ENCODE assay signal across 1 cellular context in genomic region chr4:166104623-166105022, GRCh38.
TF ChIP-seq lines count a peak whose summit lies in the region.

No MANE protein-coding gene starts in this region.

TF ChIP-seq in HepG2, 621 proteins besides CTCF, POLR2A, EP300 and RAD21 (continued from another document):
- TF ChIP-seq, protein P1, sequence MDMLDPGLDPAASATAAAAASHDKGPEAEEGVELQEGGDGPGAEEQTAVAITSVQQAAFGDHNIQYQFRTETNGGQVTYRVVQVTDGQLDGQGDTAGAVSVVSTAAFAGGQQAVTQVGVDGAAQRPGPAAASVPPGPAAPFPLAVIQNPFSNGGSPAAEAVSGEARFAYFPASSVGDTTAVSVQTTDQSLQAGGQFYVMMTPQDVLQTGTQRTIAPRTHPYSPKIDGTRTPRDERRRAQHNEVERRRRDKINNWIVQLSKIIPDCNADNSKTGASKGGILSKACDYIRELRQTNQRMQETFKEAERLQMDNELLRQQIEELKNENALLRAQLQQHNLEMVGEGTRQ (IDR thresholded peaks at IDR 0.05; ENCODE audit: low read depth, low read length): peak; percentile 33; the same call in 1 of the 2 replicates
- TF ChIP-seq, protein P1 (CRISPR knock-in tag; IDR thresholded peaks at IDR 0.05; ENCODE audit: borderline replicate concordance): no peak
- no peak for TF ChIP-seq WIZ (CRISPR knock-in tag; IDR thresholded peaks at IDR 0.05)
